Comparison of ENCODE assay signal across 9 cellular contexts in genomic region chr9:123998970-123999621, GRCh38. TPM values are rescaled to one million over a fixed set of nuclear protein-coding genes. Genes with fewer than 3 reads are reported as not detected.
DNase-seq lines count a peak whose midpoint lies in the region; ATAC-seq and TF ChIP-seq lines count a peak whose summit lies in the region.
"Had no signal": no experiment of that assay in that cellular context is flagged by ENCODE, and none has a peak within 500 bp of the region (broad histone marks: within the 10 kb centered on the region; RNA-seq: fewer than 3 reads in every experiment).

No MANE protein-coding gene starts in this region.

- POLR2A ChIA-PET in activated CD4-positive, alpha-beta memory T cell treated with anti-CD3 and anti-CD28 coated beads for 36 hours (lab: Charles Lee) = no interaction called here

- no peak for DNase-seq in stimulated activated naive CD8-positive, alpha-beta T cell treated with anti-CD3 and anti-CD28 coated beads, Interleukin-15, Interleukin-2, amounts not matched to agents 100 U/mL and 50 U/mL, for 24 hours
- no peak for DNase-seq in activated CD4-positive, alpha-beta memory T cell treated with anti-CD3 and anti-CD28 coated beads for 36 hours
- DNase-seq in memory B cell (ENCODE audit: low spot score in 2 of 2) (peak in 1 of 2 donors; percentile 44), substantia nigra (lab: John Stamatoyannopoulos, UW) (no peak), brain microvascular endothelial cell (no peak)

- H3K4me3 Mint-ChIP-seq in stimulated activated naive CD8-positive, alpha-beta T cell treated with anti-CD3 and anti-CD28 coated beads, Interleukin-15, Interleukin-2, amounts not matched to agents 100 ng/mL and 50 ng/mL, for 24 hours = peak overlapping the region; percentile 80
- H3K4me3 Mint-ChIP-seq in activated CD4-positive, alpha-beta memory T cell treated with anti-CD3 and anti-CD28 coated beads for 36 hours = peak overlapping the region; percentile 59
- peak overlapping the region; percentile 89 for H3K4me3 Mint-ChIP-seq in memory B cell

- in situ Hi-C loops in brain microvascular endothelial cell (cut with HindIII; ENCODE audit: low pct_ligation_motif_present, low sequenced_read_pairs) = no loop called here

- no peak for ATAC-seq in stimulated activated naive CD8-positive, alpha-beta T cell treated with anti-CD3 and anti-CD28 coated beads, Interleukin-15, Interleukin-2, amounts not matched to agents 100 U/mL and 50 U/mL, for 24 hours
- ATAC-seq in memory B cell (ENCODE audit: low read depth) = peak; percentile 13
- ATAC-seq in HG02973 (IDR thresholded peaks at IDR 0.05; ENCODE audit: unreplicated experiment) = no peak
- no peak for ATAC-seq in HG02571 (IDR thresholded peaks at IDR 0.05; ENCODE audit: unreplicated experiment)

- peaks cover 82% of the 10 kb centered on the region for H3K27me3 Mint-ChIP-seq in stimulated activated naive CD8-positive, alpha-beta T cell treated with anti-CD3 and anti-CD28 coated beads, Interleukin-15, Interleukin-2, amounts not matched to agents 100 ng/mL and 50 ng/mL, for 24 hours
- peaks cover 81% of the 10 kb centered on the region for H3K27me3 Mint-ChIP-seq in activated CD4-positive, alpha-beta memory T cell treated with anti-CD3 and anti-CD28 coated beads for 36 hours
- H3K27me3 Mint-ChIP-seq in memory B cell = peaks cover 32% of the 10 kb centered on the region

- H3K4me1 Mint-ChIP-seq in stimulated activated naive CD8-positive, alpha-beta T cell treated with anti-CD3 and anti-CD28 coated beads, Interleukin-15, Interleukin-2, amounts not matched to agents 100 ng/mL and 50 ng/mL, for 24 hours (ENCODE audit: low read depth) = peaks cover 43% of the 10 kb centered on the region
- H3K4me1 Mint-ChIP-seq in activated CD4-positive, alpha-beta memory T cell treated with anti-CD3 and anti-CD28 coated beads for 36 hours (ENCODE audit: low read depth) = peaks cover 37% of the 10 kb centered on the region
- H3K4me1 Mint-ChIP-seq in memory B cell = peaks cover 25% of the 10 kb centered on the region

- peaks cover 90% of the 10 kb centered on the region for H3K27me3 ChIP-seq in brain microvascular endothelial cell (replicated peaks)

- H3K27ac ChIP-seq in substantia nigra (ENCODE audit: low read depth, low read length, poor library complexity, severe bottlenecking) (no peak overlapping the region), brain microvascular endothelial cell (no peak overlapping the region)

- H3K36me3 ChIP-seq in brain microvascular endothelial cell (replicated peaks) = no peaks in the 10 kb centered on the region

- peak overlapping the region; percentile 45 for H3K27ac Mint-ChIP-seq in stimulated activated naive CD8-positive, alpha-beta T cell treated with anti-CD3 and anti-CD28 coated beads, Interleukin-15, Interleukin-2, amounts not matched to agents 100 ng/mL and 50 ng/mL, for 24 hours
- H3K27ac Mint-ChIP-seq in activated CD4-positive, alpha-beta memory T cell treated with anti-CD3 and anti-CD28 coated beads for 36 hours = no peak overlapping the region
- H3K27ac Mint-ChIP-seq in memory B cell = peak overlapping the region; percentile 26

- intact Hi-C loops in activated CD4-positive, alpha-beta memory T cell treated with anti-CD3 and anti-CD28 coated beads for 36 hours (cut with micrococcal nuclease) = loop anchor here (5.0 kb wide), 1 partner anchor 72 kb away; no protein-coding TSS in a partner anchor

- no peak overlapping the region for H3K4me3 ChIP-seq in brain microvascular endothelial cell (ENCODE audit: low read depth, low read length)

- H3K9me3 Mint-ChIP-seq in stimulated activated naive CD8-positive, alpha-beta T cell treated with anti-CD3 and anti-CD28 coated beads, Interleukin-15, Interleukin-2, amounts not matched to agents 100 ng/mL and 50 ng/mL, for 24 hours = no peaks in the 10 kb centered on the region
- H3K9me3 Mint-ChIP-seq in activated CD4-positive, alpha-beta memory T cell treated with anti-CD3 and anti-CD28 coated beads for 36 hours = no peaks in the 10 kb centered on the region
- no peaks in the 10 kb centered on the region for H3K9me3 Mint-ChIP-seq in memory B cell

- CTCF ChIA-PET in activated CD4-positive, alpha-beta memory T cell treated with anti-CD3 and anti-CD28 coated beads for 36 hours (lab: Charles Lee) = interaction anchor here (1.8 kb wide), 1 partner anchor 42 kb away, joined by 6 read pairs; no protein-coding TSS in a partner anchor

- H3K36me3 Mint-ChIP-seq in stimulated activated naive CD8-positive, alpha-beta T cell treated with anti-CD3 and anti-CD28 coated beads, Interleukin-15, Interleukin-2, amounts not matched to agents 100 ng/mL and 50 ng/mL, for 24 hours (ENCODE audit: low read depth) = no peaks in the 10 kb centered on the region
- H3K36me3 Mint-ChIP-seq in activated CD4-positive, alpha-beta memory T cell treated with anti-CD3 and anti-CD28 coated beads for 36 hours = no peaks in the 10 kb centered on the region
- no peaks in the 10 kb centered on the region for H3K36me3 Mint-ChIP-seq in memory B cell

- no peak for TF ChIP-seq CTCF in brain microvascular endothelial cell (IDR thresholded peaks at IDR 0.05; ENCODE audit: low read depth, low read length, missing control alignments)

RNA-seq across cellular contexts. Expression of gene LHX2, which starts 12.5 kb away (rescaled TPM):
- not detected for total RNA-seq in activated CD4-positive, alpha-beta memory T cell treated with anti-CD3 and anti-CD28 coated beads for 36 hours
- total RNA-seq: mononuclear cell had no signal
